ENCODE assay signal across 28 cellular contexts in the genomic region with DNA sequence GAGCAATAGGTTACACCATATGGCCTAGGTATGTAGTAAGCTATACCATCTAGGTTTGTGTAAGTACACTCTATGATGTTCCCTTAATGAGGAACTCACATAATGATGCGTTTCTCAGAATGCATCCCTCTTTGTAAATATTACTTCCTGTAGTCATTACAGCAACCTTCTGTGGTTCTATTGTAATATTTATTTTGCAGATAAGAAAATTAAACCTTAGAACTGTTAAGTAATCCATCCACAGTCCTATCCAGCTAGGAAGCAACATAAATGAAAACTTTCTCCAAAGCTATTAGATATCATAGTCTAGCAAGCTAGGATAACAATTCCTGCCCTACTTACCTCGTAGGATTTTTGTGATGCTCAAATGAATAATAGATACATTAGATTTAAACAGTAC.
"Had no signal": no experiment of that assay in that cellular context is flagged by ENCODE, and none has a peak within 500 bp of the region (broad histone marks: within the 10 kb centered on the region; RNA-seq: fewer than 3 reads in every experiment).

No MANE protein-coding gene starts in this region.

- H3K4me3 Mint-ChIP-seq: activated naive CD4-positive, alpha-beta T cell treated with anti-CD3 and anti-CD28 coated beads for 36 hours; activated naive CD8-positive, alpha-beta T cell treated with anti-CD3 and anti-CD28 coated beads for 36 hours; activated T-helper 1 cell treated with anti-CD3 and anti-CD28 coated beads, Interleukin-12 subunit alpha, Interleukin-12 subunit beta, Interleukin-2, Interleukin-4 antibody, amounts not matched to agents 30 ng/mL and 10 ng/mL and 1 ng/mL, durations not matched to agents 14 hours and 24 hours and 36 hours; dendritic cell treated with granulocyte-macrophage colony-stimulating factor and Interleukin-4, amounts not matched to agents 40 ng/mL and 50 ng/mL, for 4 days; naive thymus-derived CD8-positive, alpha-beta T cell; neural crest cell; T-helper 2 cell treated with Interferon-gamma antibody and Interleukin-4, amounts not matched to agents 5 μg/mL and 100 μg/mL, for 36 hours had no signal

- H3K4me1 Mint-ChIP-seq: activated naive CD8-positive, alpha-beta T cell treated with anti-CD3 and anti-CD28 coated beads for 36 hours; naive thymus-derived CD8-positive, alpha-beta T cell had no signal

- H3K9me3 ChIP-seq: adrenal gland, esophagus squamous epithelium, thoracic aorta had no signal

- ATAC-seq: naive thymus-derived CD8-positive, alpha-beta T cell; right cardiac atrium; stimulated activated naive CD8-positive, alpha-beta T cell treated with anti-CD3 and anti-CD28 coated beads, Interleukin-15, Interleukin-2, amounts not matched to agents 100 U/mL and 50 U/mL, for 24 hours had no signal

- FAIRE-seq: urothelium cell line had no signal

- H3K27ac Mint-ChIP-seq: activated naive CD4-positive, alpha-beta T cell treated with anti-CD3 and anti-CD28 coated beads for 36 hours; activated naive CD8-positive, alpha-beta T cell treated with anti-CD3 and anti-CD28 coated beads for 36 hours; activated T-helper 1 cell treated with anti-CD3 and anti-CD28 coated beads, Interleukin-12 subunit alpha, Interleukin-12 subunit beta, Interleukin-2, Interleukin-4 antibody, amounts not matched to agents 30 ng/mL and 10 ng/mL and 1 ng/mL, durations not matched to agents 14 hours and 24 hours and 36 hours; dendritic cell treated with granulocyte-macrophage colony-stimulating factor and Interleukin-4, amounts not matched to agents 40 ng/mL and 50 ng/mL, for 4 days; naive thymus-derived CD8-positive, alpha-beta T cell; T-helper 2 cell treated with Interferon-gamma antibody and Interleukin-4, amounts not matched to agents 5 μg/mL and 100 μg/mL, for 36 hours had no signal

- H3K4me1 ChIP-seq: adrenal gland had no signal

- H3K27ac ChIP-seq: adrenal gland, brain microvascular endothelial cell, thoracic aorta had no signal

- H3K36me3 Mint-ChIP-seq: activated naive CD8-positive, alpha-beta T cell treated with anti-CD3 and anti-CD28 coated beads for 36 hours; naive thymus-derived CD8-positive, alpha-beta T cell had no signal

- H3K4me3 ChIP-seq: adrenal gland, esophagus squamous epithelium, thoracic aorta had no signal

- H3K27me3 Mint-ChIP-seq: dendritic cell treated with granulocyte-macrophage colony-stimulating factor and Interleukin-4, amounts not matched to agents 40 ng/mL and 50 ng/mL, for 4 days had no signal

- H3K27me3 ChIP-seq: adrenal gland, brain microvascular endothelial cell, esophagus squamous epithelium had no signal

- DNase-seq: activated CD4-positive, alpha-beta T cell treated with anti-CD3 and anti-CD28 coated beads for 4 hours; activated CD4-positive, alpha-beta T cell treated with anti-CD3 and anti-CD28 coated beads, Interleukin-2, amount 50 U/mL, for 48 hours; activated CD4-positive, CD25-positive, alpha-beta regulatory T cell; activated CD8-positive, alpha-beta memory T cell treated with anti-CD3 and anti-CD28 coated beads for 24 hours; activated effector memory CD4-positive, alpha-beta T cell treated with anti-CD3 and anti-CD28 coated beads, Interleukin-2, amount 50 U/mL, for 16 hours; activated naive CD4-positive, alpha-beta T cell treated with anti-CD3 and anti-CD28 coated beads for 36 hours; activated naive CD8-positive, alpha-beta T cell treated with anti-CD3 and anti-CD28 coated beads for 36 hours; adrenal gland; aorta; brain microvascular endothelial cell; caudate nucleus; esophagus squamous epithelium; foreskin melanocyte; islet precursor cell; midbrain; naive thymus-derived CD8-positive, alpha-beta T cell; occipital lobe; right cardiac atrium; stimulated activated CD4-positive, alpha-beta T cell treated with anti-CD3 and anti-CD28 coated beads, Interleukin-12 subunit alpha, Interleukin-12 subunit beta, amount 100 ng/mL, for 4 hours; stimulated activated CD4-positive, alpha-beta T cell treated with anti-CD3 and anti-CD28 coated beads, Interleukin-4, amount 100 ng/mL, for 1 hour; stimulated activated naive CD8-positive, alpha-beta T cell treated with anti-CD3 and anti-CD28 coated beads, Interleukin-15, Interleukin-2, amounts not matched to agents 100 U/mL and 50 U/mL, for 24 hours; T-helper 1 cell had no signal

- H3K9me3 Mint-ChIP-seq: activated naive CD4-positive, alpha-beta T cell treated with anti-CD3 and anti-CD28 coated beads for 36 hours; activated naive CD8-positive, alpha-beta T cell treated with anti-CD3 and anti-CD28 coated beads for 36 hours; activated T-helper 1 cell treated with anti-CD3 and anti-CD28 coated beads, Interleukin-12 subunit alpha, Interleukin-12 subunit beta, Interleukin-2, Interleukin-4 antibody, amounts not matched to agents 30 ng/mL and 10 ng/mL and 1 ng/mL, durations not matched to agents 14 hours and 24 hours and 36 hours; dendritic cell treated with granulocyte-macrophage colony-stimulating factor and Interleukin-4, amounts not matched to agents 40 ng/mL and 50 ng/mL, for 4 days; naive thymus-derived CD8-positive, alpha-beta T cell; neural crest cell; T-helper 2 cell treated with Interferon-gamma antibody and Interleukin-4, amounts not matched to agents 5 μg/mL and 100 μg/mL, for 36 hours had no signal
